ENCODE assay signal across 3 cellular contexts in genomic region chr14:30303350-30303749, GRCh38.
TF ChIP-seq lines count a peak whose summit lies in the region.

No MANE protein-coding gene starts in this region.

TF ChIP-seq in HepG2, 621 proteins besides CTCF, POLR2A, EP300 and RAD21:
- TF ChIP-seq ZNF768 (CRISPR knock-in tag; IDR thresholded peaks at IDR 0.05) (no peak), IKZF1 (IDR thresholded peaks at IDR 0.05) (0 out of 2 replicates have a peak, but pooled peaks have one; percentile 66), PLRG1 (conservative IDR thresholded peaks at IDR 0.05) (0 out of 2 replicates have a peak, but pooled peaks have one; percentile 69), ATF7 (IDR thresholded peaks at IDR 0.05) (0 out of 2 replicates have a peak, but pooled peaks have one; percentile 24), ATF7 (CRISPR knock-in tag; IDR thresholded peaks at IDR 0.05) (no peak)

TF ChIP-seq in GM23338, 12 proteins besides CTCF, POLR2A, EP300 and RAD21 (continued from another document):
- TF ChIP-seq EZH2phosphoT487 (IDR thresholded peaks at IDR 0.05; ENCODE audit: unreplicated experiment) = no peak
- TF ChIP-seq CREB1 (CRISPR knock-in tag; IDR thresholded peaks at IDR 0.05; ENCODE audit: low read depth) = no peak
- TF ChIP-seq ETS1 (IDR thresholded peaks at IDR 0.05) = no peak
- TF ChIP-seq ZNF462 (CRISPR knock-in tag; IDR thresholded peaks at IDR 0.05) = no peak
- TF ChIP-seq REST (IDR thresholded peaks at IDR 0.05; ENCODE audit: unreplicated experiment) = no peak
- no peak for TF ChIP-seq POLR2AphosphoS5 (IDR thresholded peaks at IDR 0.05; ENCODE audit: low read depth)

TF ChIP-seq in HEK293, 187 proteins besides CTCF, POLR2A, EP300 and RAD21:
- TF ChIP-seq ZFP3 (tag by site-specific recombination; IDR thresholded peaks at IDR 0.05; ENCODE audit: low read depth) (peak; percentile 39; the same call in 1 of the 2 replicates), ZEB2 (tag by site-specific recombination; IDR thresholded peaks at IDR 0.05) (no peak)
